1 cellular context compared by ENCODE assay signal in the genomic region with DNA sequence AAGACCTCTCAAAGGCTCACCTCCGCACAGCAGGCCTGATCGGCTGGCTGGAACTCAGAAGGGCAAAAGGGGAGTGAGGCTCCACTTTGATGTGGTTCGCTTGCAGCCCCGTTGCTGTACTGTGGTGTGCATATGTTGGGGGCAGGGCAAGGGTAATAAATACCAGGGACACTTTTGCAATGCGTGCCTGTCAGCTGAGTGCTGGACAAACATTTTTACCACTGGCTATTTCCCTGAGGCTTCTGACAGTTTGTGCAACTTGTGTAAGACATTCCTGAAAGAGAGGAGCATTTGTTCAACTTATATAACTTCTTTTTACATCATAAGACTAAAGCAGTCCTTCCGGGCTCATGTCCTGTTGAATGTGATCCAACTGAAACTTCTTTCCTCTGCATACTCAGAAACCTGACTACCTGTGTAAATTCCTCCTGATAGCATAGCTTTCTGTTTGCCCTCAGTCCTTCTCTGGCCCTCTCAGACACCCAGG.
TF ChIP-seq lines count a peak whose summit lies in the region.

No MANE protein-coding gene starts in this region.

TF ChIP-seq in GM12878, 131 proteins besides CTCF, POLR2A, EP300 and RAD21 (continued from another document):
- TF ChIP-seq, protein P1, sequence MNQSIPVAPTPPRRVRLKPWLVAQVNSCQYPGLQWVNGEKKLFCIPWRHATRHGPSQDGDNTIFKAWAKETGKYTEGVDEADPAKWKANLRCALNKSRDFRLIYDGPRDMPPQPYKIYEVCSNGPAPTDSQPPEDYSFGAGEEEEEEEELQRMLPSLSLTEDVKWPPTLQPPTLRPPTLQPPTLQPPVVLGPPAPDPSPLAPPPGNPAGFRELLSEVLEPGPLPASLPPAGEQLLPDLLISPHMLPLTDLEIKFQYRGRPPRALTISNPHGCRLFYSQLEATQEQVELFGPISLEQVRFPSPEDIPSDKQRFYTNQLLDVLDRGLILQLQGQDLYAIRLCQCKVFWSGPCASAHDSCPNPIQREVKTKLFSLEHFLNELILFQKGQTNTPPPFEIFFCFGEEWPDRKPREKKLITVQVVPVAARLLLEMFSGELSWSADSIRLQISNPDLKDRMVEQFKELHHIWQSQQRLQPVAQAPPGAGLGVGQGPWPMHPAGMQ (IDR thresholded peaks at IDR 0.05; ENCODE audit: borderline replicate concordance) = no peak
- TF ChIP-seq POU2F2 (IDR thresholded peaks at IDR 0.05; ENCODE audit: borderline replicate concordance, low read depth, low read length) (no peak), CBFB (IDR thresholded peaks at IDR 0.05; ENCODE audit: low read depth) (no peak), JUNB (IDR thresholded peaks at IDR 0.05) (no peak), ZNF207 (IDR thresholded peaks at IDR 0.05; ENCODE audit: borderline replicate concordance) (no peak), SP1 (IDR thresholded peaks at IDR 0.05; ENCODE audit: low read depth, low read length) (no peak), TCF3 (IDR thresholded peaks at IDR 0.05; ENCODE audit: borderline replicate concordance, insufficient read depth, low read depth, low read length) (no peak)
- TF ChIP-seq, protein P2, sequence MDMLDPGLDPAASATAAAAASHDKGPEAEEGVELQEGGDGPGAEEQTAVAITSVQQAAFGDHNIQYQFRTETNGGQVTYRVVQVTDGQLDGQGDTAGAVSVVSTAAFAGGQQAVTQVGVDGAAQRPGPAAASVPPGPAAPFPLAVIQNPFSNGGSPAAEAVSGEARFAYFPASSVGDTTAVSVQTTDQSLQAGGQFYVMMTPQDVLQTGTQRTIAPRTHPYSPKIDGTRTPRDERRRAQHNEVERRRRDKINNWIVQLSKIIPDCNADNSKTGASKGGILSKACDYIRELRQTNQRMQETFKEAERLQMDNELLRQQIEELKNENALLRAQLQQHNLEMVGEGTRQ (IDR thresholded peaks at IDR 0.05; ENCODE audit: borderline replicate concordance, low read depth, low read length) = no peak
- TF ChIP-seq, protein P3, sequence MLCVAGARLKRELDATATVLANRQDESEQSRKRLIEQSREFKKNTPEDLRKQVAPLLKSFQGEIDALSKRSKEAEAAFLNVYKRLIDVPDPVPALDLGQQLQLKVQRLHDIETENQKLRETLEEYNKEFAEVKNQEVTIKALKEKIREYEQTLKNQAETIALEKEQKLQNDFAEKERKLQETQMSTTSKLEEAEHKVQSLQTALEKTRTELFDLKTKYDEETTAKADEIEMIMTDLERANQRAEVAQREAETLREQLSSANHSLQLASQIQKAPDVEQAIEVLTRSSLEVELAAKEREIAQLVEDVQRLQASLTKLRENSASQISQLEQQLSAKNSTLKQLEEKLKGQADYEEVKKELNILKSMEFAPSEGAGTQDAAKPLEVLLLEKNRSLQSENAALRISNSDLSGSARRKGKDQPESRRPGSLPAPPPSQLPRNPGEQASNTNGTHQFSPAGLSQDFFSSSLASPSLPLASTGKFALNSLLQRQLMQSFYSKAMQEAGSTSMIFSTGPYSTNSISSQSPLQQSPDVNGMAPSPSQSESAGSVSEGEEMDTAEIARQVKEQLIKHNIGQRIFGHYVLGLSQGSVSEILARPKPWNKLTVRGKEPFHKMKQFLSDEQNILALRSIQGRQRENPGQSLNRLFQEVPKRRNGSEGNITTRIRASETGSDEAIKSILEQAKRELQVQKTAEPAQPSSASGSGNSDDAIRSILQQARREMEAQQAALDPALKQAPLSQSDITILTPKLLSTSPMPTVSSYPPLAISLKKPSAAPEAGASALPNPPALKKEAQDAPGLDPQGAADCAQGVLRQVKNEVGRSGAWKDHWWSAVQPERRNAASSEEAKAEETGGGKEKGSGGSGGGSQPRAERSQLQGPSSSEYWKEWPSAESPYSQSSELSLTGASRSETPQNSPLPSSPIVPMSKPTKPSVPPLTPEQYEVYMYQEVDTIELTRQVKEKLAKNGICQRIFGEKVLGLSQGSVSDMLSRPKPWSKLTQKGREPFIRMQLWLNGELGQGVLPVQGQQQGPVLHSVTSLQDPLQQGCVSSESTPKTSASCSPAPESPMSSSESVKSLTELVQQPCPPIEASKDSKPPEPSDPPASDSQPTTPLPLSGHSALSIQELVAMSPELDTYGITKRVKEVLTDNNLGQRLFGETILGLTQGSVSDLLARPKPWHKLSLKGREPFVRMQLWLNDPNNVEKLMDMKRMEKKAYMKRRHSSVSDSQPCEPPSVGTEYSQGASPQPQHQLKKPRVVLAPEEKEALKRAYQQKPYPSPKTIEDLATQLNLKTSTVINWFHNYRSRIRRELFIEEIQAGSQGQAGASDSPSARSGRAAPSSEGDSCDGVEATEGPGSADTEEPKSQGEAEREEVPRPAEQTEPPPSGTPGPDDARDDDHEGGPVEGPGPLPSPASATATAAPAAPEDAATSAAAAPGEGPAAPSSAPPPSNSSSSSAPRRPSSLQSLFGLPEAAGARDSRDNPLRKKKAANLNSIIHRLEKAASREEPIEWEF (IDR thresholded peaks at IDR 0.05; ENCODE audit: insufficient replicate concordance, low read depth, low read length) = no peak
- TF ChIP-seq, protein P4, sequence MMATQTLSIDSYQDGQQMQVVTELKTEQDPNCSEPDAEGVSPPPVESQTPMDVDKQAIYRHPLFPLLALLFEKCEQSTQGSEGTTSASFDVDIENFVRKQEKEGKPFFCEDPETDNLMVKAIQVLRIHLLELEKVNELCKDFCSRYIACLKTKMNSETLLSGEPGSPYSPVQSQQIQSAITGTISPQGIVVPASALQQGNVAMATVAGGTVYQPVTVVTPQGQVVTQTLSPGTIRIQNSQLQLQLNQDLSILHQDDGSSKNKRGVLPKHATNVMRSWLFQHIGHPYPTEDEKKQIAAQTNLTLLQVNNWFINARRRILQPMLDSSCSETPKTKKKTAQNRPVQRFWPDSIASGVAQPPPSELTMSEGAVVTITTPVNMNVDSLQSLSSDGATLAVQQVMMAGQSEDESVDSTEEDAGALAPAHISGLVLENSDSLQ (IDR thresholded peaks at IDR 0.05) = no peak
TF ChIP-seq in GM12878: peak in this region for 0.
